Comparison of ENCODE assay signal across 8 cellular contexts in the genomic region with DNA sequence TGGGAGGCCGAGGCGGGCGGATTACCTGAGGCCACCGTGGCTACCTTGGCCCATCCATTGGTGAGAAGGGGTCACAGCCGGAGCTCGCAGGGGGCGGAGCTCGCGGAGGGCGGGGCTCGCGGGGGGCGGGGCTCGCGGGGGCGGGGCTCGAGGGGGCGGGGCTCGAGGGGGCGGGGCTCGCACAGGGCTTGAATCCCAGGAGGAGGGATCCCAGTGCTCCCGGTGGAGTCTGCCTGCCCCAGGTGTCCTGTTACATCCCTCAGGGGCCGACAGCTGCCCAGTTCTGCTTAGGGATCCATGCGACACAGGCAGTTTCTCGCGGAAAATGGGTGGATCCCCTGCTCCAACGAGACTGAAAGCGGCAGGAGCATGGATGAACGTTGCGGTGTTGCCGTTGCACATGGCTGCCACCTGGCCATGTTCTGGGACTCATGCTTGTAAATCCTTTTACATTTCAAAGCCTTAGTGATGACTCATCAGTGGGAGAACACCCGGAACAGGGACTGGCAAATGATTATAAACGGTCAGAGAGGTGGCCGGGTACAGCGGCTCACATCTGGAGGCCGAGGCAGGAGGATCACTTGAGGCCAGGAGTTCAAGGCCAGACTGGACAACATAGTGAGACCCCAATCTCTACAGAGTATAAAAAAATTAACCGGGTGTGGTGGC. TPM values are rescaled to one million over a fixed set of nuclear protein-coding genes. Genes with fewer than 3 reads are reported as not detected.
DNase-seq lines count a peak whose midpoint lies in the region; ATAC-seq and TF ChIP-seq lines count a peak whose summit lies in the region.

No MANE protein-coding gene starts in this region.

- H3K9me3 ChIP-seq in CD8-positive, alpha-beta T cell (ENCODE audit: low read length): no peaks in the 10 kb centered on the region

- POLR2A ChIA-PET in CD8-positive, alpha-beta T cell (lab: Charles Lee): interaction anchor here (0.7 to 0.8 kb wide), 2 partner anchors 229 to 521 kb away, joined by 3 to 4 read pairs; no protein-coding TSS in a partner anchor
- POLR2A ChIA-PET in RWPE1 (lab: Yijun Ruan, JAX; ENCODE audit: low non-redundant PET): no interaction called here

- CTCF ChIA-PET in CD8-positive, alpha-beta T cell (lab: Charles Lee): no interaction called here
- CTCF ChIA-PET in RWPE1 (lab: Yijun Ruan, JAX): interaction anchor here (0.6 kb wide), 2 partner anchors 44 to 194 kb away, joined by 3 to 5 read pairs; no protein-coding TSS in a partner anchor

- no peak overlapping the region for H3K27ac Mint-ChIP-seq in CD8-positive, alpha-beta T cell
- peak overlapping the region; percentile 65 for H3K27ac Mint-ChIP-seq in type B pancreatic cell

- H3K27ac ChIP-seq in CD8-positive, alpha-beta T cell (ENCODE audit: low read depth, low read length): no peak overlapping the region
- H3K27ac ChIP-seq in RWPE1: peak overlapping the region; percentile 82

- TF ChIP-seq EP300 in Ishikawa (IDR thresholded peaks at IDR 0.05; ENCODE audit: borderline replicate concordance): no peak

- no peaks in the 10 kb centered on the region for H3K36me3 Mint-ChIP-seq in CD8-positive, alpha-beta T cell
- peaks cover 5% of the 10 kb centered on the region for H3K36me3 Mint-ChIP-seq in type B pancreatic cell

- H3K4me1 Mint-ChIP-seq in CD8-positive, alpha-beta T cell (ENCODE audit: low read depth): no peaks in the 10 kb centered on the region
- peaks cover 21% of the 10 kb centered on the region for H3K4me1 Mint-ChIP-seq in type B pancreatic cell (ENCODE audit: unreplicated experiment)

- intact Hi-C loops in CD8-positive, alpha-beta T cell (cut with DNase I, micrococcal nuclease): no loop called here

- no peak overlapping the region for H3K4me3 Mint-ChIP-seq in CD8-positive, alpha-beta T cell
- no peak overlapping the region for H3K4me3 Mint-ChIP-seq in type B pancreatic cell

- H3K4me1 ChIP-seq in CD8-positive, alpha-beta T cell (ENCODE audit: insufficient read depth, low read length): no peaks in the 10 kb centered on the region

- peak; percentile 59 for ATAC-seq in CD8-positive, alpha-beta T cell
- no peak for ATAC-seq in HG03097 (IDR thresholded peaks at IDR 0.05; ENCODE audit: low FRiP score, unreplicated experiment)

- peaks cover 5% of the 10 kb centered on the region for H3K9me3 Mint-ChIP-seq in CD8-positive, alpha-beta T cell
- H3K9me3 Mint-ChIP-seq in type B pancreatic cell: peaks cover 5% of the 10 kb centered on the region

- no peak for TF ChIP-seq CTCF in CD8-positive, alpha-beta T cell (IDR thresholded peaks at IDR 0.05)
- TF ChIP-seq CTCF in RWPE1 (conservative IDR thresholded peaks at IDR 0.05; ENCODE audit: low read depth) (no peak), type B pancreatic cell (conservative IDR thresholded peaks at IDR 0.05) (no peak)

- no peak overlapping the region for H3K4me3 ChIP-seq in CD8-positive, alpha-beta T cell (ENCODE audit: low read depth, low read length)

- no peak for DNase-seq in CD8-positive, alpha-beta T cell
- DNase-seq in RWPE1 (ENCODE audit: low spot score): peak; percentile 96
- DNase-seq in germinal center (ENCODE audit: low spot score): peak; percentile 73
- DNase-seq in type B pancreatic cell (ENCODE audit: extremely low spot score, unreplicated experiment): no peak
- no peak for DNase-seq in activated gamma-delta T cell treated with Interleukin-2 at 50 U/mL for 16 hours
- DNase-seq in cerebellum (ENCODE audit: low spot score): no peak

- no peaks in the 10 kb centered on the region for H3K36me3 ChIP-seq in CD8-positive, alpha-beta T cell (ENCODE audit: insufficient read depth, low read length)

- TF ChIP-seq RAD21 in Ishikawa (IDR thresholded peaks at IDR 0.05; ENCODE audit: low read depth): no peak; the same call in 1 of the 2 replicates

- H3K27me3 Mint-ChIP-seq in CD8-positive, alpha-beta T cell (ENCODE audit: low read depth): peaks cover 8% of the 10 kb centered on the region
- peaks cover 11% of the 10 kb centered on the region for H3K27me3 Mint-ChIP-seq in type B pancreatic cell

- H3K27me3 ChIP-seq in CD8-positive, alpha-beta T cell (ENCODE audit: insufficient read depth, low read length): no peaks in the 10 kb centered on the region

TF ChIP-seq in Ishikawa, 13 proteins besides CTCF, POLR2A, EP300 and RAD21:
- peak; percentile 40; the same call in 1 of the 2 replicates for TF ChIP-seq TEAD4 (IDR thresholded peaks at IDR 0.05)
- TF ChIP-seq, protein P1, sequence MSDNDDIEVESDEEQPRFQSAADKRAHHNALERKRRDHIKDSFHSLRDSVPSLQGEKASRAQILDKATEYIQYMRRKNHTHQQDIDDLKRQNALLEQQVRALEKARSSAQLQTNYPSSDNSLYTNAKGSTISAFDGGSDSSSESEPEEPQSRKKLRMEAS (IDR thresholded peaks at IDR 0.05): peak; percentile 95
- no peak for TF ChIP-seq FOXM1 (IDR thresholded peaks at IDR 0.05; ENCODE audit: borderline replicate concordance, low read depth)
- peak; percentile 75 for TF ChIP-seq YY1 (IDR thresholded peaks at IDR 0.05; ENCODE audit: low read depth)
- TF ChIP-seq EGR1 (IDR thresholded peaks at IDR 0.05): no peak

RNA-seq across cellular contexts. Expression of a gene that starts 25.1 kb away (rescaled TPM):
- not detected for total RNA-seq in CD8-positive, alpha-beta T cell
- 0.41 TPM in 1 of 2 replicates, not detected in the other for total RNA-seq in type B pancreatic cell (ENCODE audit: low replicate concordance)
- total RNA-seq in cerebellum: 0.36 TPM

RNA-seq across cellular contexts. Expression of a gene that starts 42.2 kb away (rescaled TPM):
- total RNA-seq in CD8-positive, alpha-beta T cell: 10 to 100 TPM; 21.5 to 24.4 TPM
- total RNA-seq in type B pancreatic cell (ENCODE audit: low replicate concordance): 132 and 139 TPM in 2 replicates
- 13.2 TPM for total RNA-seq in cerebellum

RNA-seq across cellular contexts. Expression of a gene that starts 56.7 kb away (rescaled TPM):
- 100 to 1,000 TPM; 123 to 126 TPM for total RNA-seq in CD8-positive, alpha-beta T cell
- total RNA-seq in type B pancreatic cell (ENCODE audit: low replicate concordance) (131 and 149 TPM in 2 replicates), cerebellum (47.3 TPM)

RNA-seq across cellular contexts. Expression of a gene that starts 56.8 kb away (rescaled TPM):
- total RNA-seq in CD8-positive, alpha-beta T cell: 100 to 1,000 TPM; 103 to 113 TPM
- total RNA-seq in type B pancreatic cell (ENCODE audit: low replicate concordance) (125 and 134 TPM in 2 replicates), cerebellum (54.5 TPM)

Comparison
In these comparisons a context has a peak if more than half of its experiments do, and no peak if none do; other contexts are left out.
1. DNase-seq: peak in RWPE1 (single experiment) and germinal center (single experiment); none in CD8-positive, alpha-beta T cell (0 of 7), type B pancreatic cell (single experiment), activated gamma-delta T cell treated with Interleukin-2 at 50 U/mL for 16 hours (single experiment) and cerebellum (single experiment).